30 cellular contexts compared by ENCODE assay signal in genomic region chr7:31067491-31067890, GRCh38. TPM values are rescaled to one million over a fixed set of nuclear protein-coding genes. Genes with fewer than 3 reads are reported as not detected.
"Had no signal": no experiment of that assay in that cellular context is flagged by ENCODE, and none has a peak within 500 bp of the region (broad histone marks: within the 10 kb centered on the region; RNA-seq: fewer than 3 reads in every experiment).

No MANE protein-coding gene starts in this region.

- ATAC-seq: activated T-cell treated with anti-CD3 and anti-CD28 coated beads, Interleukin-2, amount 50 U/mL, for 72 hours; Right ventricle myocardium inferior; T-cell had no signal

- H3K27ac Mint-ChIP-seq: activated B cell treated with CpG ODN at 0.5 μM for 24 hours; activated CD4-positive, alpha-beta T cell treated with anti-CD3 and anti-CD28 coated beads, Interleukin-2, amount 10 ng/mL, durations not matched to agents 24 days and 14 days; activated naive CD8-positive, alpha-beta T cell; activated T-cell treated with anti-CD3 and anti-CD28 coated beads, Interleukin-2, amount 50 U/mL, for 72 hours; activated T-helper 2 cell treated with anti-CD3 and anti-CD28 coated beads, Interferon-gamma antibody, Interleukin-2, Interleukin-4, amounts not matched to agents 10 μg/mL and 5 μg/mL and 100 μg/mL, durations not matched to agents 14 hours and 24 hours and 36 hours; T-cell had no signal

- H3K4me1 Mint-ChIP-seq: activated B cell treated with CpG ODN at 0.5 μM for 24 hours; activated CD4-positive, alpha-beta T cell treated with anti-CD3 and anti-CD28 coated beads, Interleukin-2, amount 10 ng/mL, durations not matched to agents 24 days and 14 days; central memory CD8-positive, alpha-beta T cell; T-cell had no signal

- H3K9me3 Mint-ChIP-seq: activated B cell treated with CpG ODN at 0.5 μM for 24 hours; activated CD4-positive, alpha-beta T cell treated with anti-CD3 and anti-CD28 coated beads, Interleukin-2, amount 10 ng/mL, durations not matched to agents 24 days and 14 days; activated T-cell treated with anti-CD3 and anti-CD28 coated beads, Interleukin-2, amount 50 U/mL, for 72 hours; activated T-helper 2 cell treated with anti-CD3 and anti-CD28 coated beads, Interferon-gamma antibody, Interleukin-2, Interleukin-4, amounts not matched to agents 10 μg/mL and 5 μg/mL and 100 μg/mL, durations not matched to agents 14 hours and 24 hours and 36 hours; brain; central memory CD8-positive, alpha-beta T cell; T-cell had no signal

- H3K4me3 ChIP-seq: SK-N-MC had no signal

- DNase-seq: activated B cell treated with CpG ODN at 0.5 μM for 24 hours; activated CD4-positive, alpha-beta T cell treated with anti-CD3 and anti-CD28 coated beads for 1 hour; activated CD4-positive, alpha-beta T cell treated with anti-CD3 and anti-CD28 coated beads, Interleukin-2, amount 10 ng/mL, durations not matched to agents 24 days and 14 days; activated CD4-positive, alpha-beta T cell treated with anti-CD3 and anti-CD28 coated beads, Interleukin-2, amount 50 U/mL, for 48 hours; activated CD8-positive, alpha-beta memory T cell treated with anti-CD3 and anti-CD28 coated beads for 24 hours; activated naive CD4-positive, alpha-beta T cell treated with Interleukin-2 at 50 U/mL for 16 hours; activated T-cell treated with anti-CD3 and anti-CD28 coated beads for 4 hours; activated T-cell treated with anti-CD3 and anti-CD28 coated beads, Interleukin-2, amount 50 U/mL, for 72 hours; amygdala; IMR-90; Kasumi-1; KBM-7; NCI-H1048; NCI-H1417 treated with DMSO at 0.1 percent for 48 hours; NCI-H2029; NCI-H2107; NCI-H526; NCI-H774; T-cell; T-helper 2 cell; T1000 had no signal

- H3K36me3 Mint-ChIP-seq: activated naive CD8-positive, alpha-beta T cell; T-cell had no signal

- H3K27me3 Mint-ChIP-seq: activated CD4-positive, alpha-beta T cell treated with anti-CD3 and anti-CD28 coated beads, Interleukin-2, amount 10 ng/mL, durations not matched to agents 24 days and 14 days; activated naive CD8-positive, alpha-beta T cell; brain; T-cell had no signal

- H3K4me3 Mint-ChIP-seq: activated B cell treated with CpG ODN at 0.5 μM for 24 hours; activated CD4-positive, alpha-beta T cell treated with anti-CD3 and anti-CD28 coated beads, Interleukin-2, amount 10 ng/mL, durations not matched to agents 24 days and 14 days; activated naive CD8-positive, alpha-beta T cell; activated T-cell treated with anti-CD3 and anti-CD28 coated beads, Interleukin-2, amount 50 U/mL, for 72 hours; brain; central memory CD8-positive, alpha-beta T cell; T-cell had no signal

RNA-seq across cellular contexts. Expression of gene ADCYAP1R1, which starts 15.4 kb away (rescaled TPM):
- total RNA-seq: activated B cell treated with CpG ODN at 0.5 μM for 24 hours; activated CD4-positive, alpha-beta T cell treated with anti-CD3 and anti-CD28 coated beads, Interleukin-2, amount 10 ng/mL, durations not matched to agents 24 days and 14 days; activated T-helper 2 cell treated with anti-CD3 and anti-CD28 coated beads, Interferon-gamma antibody, Interleukin-2, Interleukin-4, amounts not matched to agents 10 μg/mL and 5 μg/mL and 100 μg/mL, durations not matched to agents 14 hours and 24 hours and 36 hours; IMR-90; M059J; OCI-LY7; RPMI7951; T-cell had no signal
